17 cellular contexts compared by ENCODE assay signal in the genomic region with DNA sequence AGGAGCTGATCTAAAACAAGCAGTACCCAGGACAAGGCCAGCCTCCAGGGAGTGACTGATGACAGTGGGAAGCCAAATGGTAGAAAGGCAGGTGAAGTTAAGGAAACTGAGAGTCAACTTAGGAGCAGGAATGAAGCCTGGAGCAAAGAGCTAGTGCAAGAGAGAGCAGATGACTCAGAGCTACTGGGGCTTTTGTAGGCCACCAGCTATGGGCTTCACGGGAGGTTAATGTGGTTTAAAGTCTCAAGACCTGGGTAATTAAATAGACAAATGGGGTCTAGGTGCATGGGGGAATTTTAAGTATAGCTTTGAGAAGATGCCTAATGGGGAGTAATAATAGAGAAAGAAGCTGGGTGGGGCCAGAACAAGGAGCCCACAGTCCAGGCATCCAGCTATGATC. TPM values are rescaled to one million over a fixed set of nuclear protein-coding genes. Genes with fewer than 3 reads are reported as not detected.
"Had no signal": no experiment of that assay in that cellular context is flagged by ENCODE, and none has a peak within 500 bp of the region (broad histone marks: within the 10 kb centered on the region; RNA-seq: fewer than 3 reads in every experiment).

No MANE protein-coding gene starts in this region.

- H3K9me3 ChIP-seq: colonic mucosa, heart right ventricle, thyroid gland had no signal

- ATAC-seq: heart right ventricle, left lobe of liver, natural killer cell, right cardiac atrium had no signal

- H3K4me1 ChIP-seq: colonic mucosa, thyroid gland had no signal

- H3K27me3 ChIP-seq: colonic mucosa, thyroid gland had no signal

- H3K4me3 ChIP-seq: colonic mucosa, heart right ventricle, thyroid gland had no signal

- DNase-seq: activated B cell treated with CpG ODN at 0.5 μM for 24 hours; activated CD4-positive, alpha-beta T cell treated with anti-CD3 and anti-CD28 coated beads, Interleukin-2, amount 10 ng/mL, durations not matched to agents 7 days and 5 days; activated naive CD4-positive, alpha-beta T cell treated with anti-CD3 and anti-CD28 coated beads, Interleukin-2, amount 10 ng/mL, durations not matched to agents 7 days and 5 days; colonic mucosa; effector CD4-positive, alpha-beta T cell; heart right ventricle; islet precursor cell; natural killer cell; posterior cingulate gyrus; right cardiac atrium; small intestine; thyroid gland had no signal

- H3K27ac ChIP-seq: colonic mucosa, heart right ventricle, thyroid gland had no signal

- H3K36me3 ChIP-seq: colonic mucosa, heart right ventricle, thyroid gland had no signal

RNA-seq across cellular contexts. Expression of gene CD86, which starts 3.1 kb away (rescaled TPM):
- total RNA-seq: fibroblast of lung had no signal

RNA-seq across cellular contexts. Expression of gene ILDR1, which starts 36.2 kb away (rescaled TPM):
- total RNA-seq: activated CD8-positive, alpha-beta memory T cell treated with anti-CD3 and anti-CD28 coated beads for 36 hours; cardiac septum; fibroblast of lung; frontal cortex; right cardiac atrium had no signal
